7 cellular contexts compared by ENCODE assay signal in genomic region chr20:58731192-58731591, GRCh38.
"Had no signal": no experiment of that assay in that cellular context is flagged by ENCODE, and none has a peak within 500 bp of the region (broad histone marks: within the 10 kb centered on the region; RNA-seq: fewer than 3 reads in every experiment).

No MANE protein-coding gene starts in this region.

- DNase-seq: IMR-90, KBM-7, KG1 had no signal

- ATAC-seq: K562 had no signal

- H3K9ac ChIP-seq: KMS-11 had no signal

- H3K4me3 ChIP-seq: K562 had no signal

- H3K4me2 ChIP-seq: KMS-11 had no signal

- FAIRE-seq: HTR-8/SVneo, K562 had no signal

- H3K27ac ChIP-seq: HL-60, KMS-11 had no signal
